Comparison of ENCODE assay signal across 8 cellular contexts in genomic region chr19:40337107-40337506, GRCh38. TPM values are rescaled to one million over a fixed set of nuclear protein-coding genes. Genes with fewer than 3 reads are reported as not detected.
"Had no signal": no experiment of that assay in that cellular context is flagged by ENCODE, and none has a peak within 500 bp of the region (broad histone marks: within the 10 kb centered on the region; RNA-seq: fewer than 3 reads in every experiment).

No MANE protein-coding gene starts in this region.

- H3K4me3 ChIP-seq: GM23248, HAP-1 had no signal

- ATAC-seq: HCT116 had no signal

- H3K27ac ChIP-seq: GM23248 had no signal

- H3K9me3 ChIP-seq: HAP-1 had no signal

- H3K4me1 ChIP-seq: HAP-1 had no signal

- H2AFZ ChIP-seq: GM23248 had no signal

- DNase-seq: GM23248, GOT3, H7, IMR-90 had no signal

RNA-seq across cellular contexts. Expression of gene HIPK4, which starts 52.9 kb away (rescaled TPM):
- total RNA-seq: H4, HT-29 had no signal
